1 cellular context compared by ENCODE assay signal in the genomic region with DNA sequence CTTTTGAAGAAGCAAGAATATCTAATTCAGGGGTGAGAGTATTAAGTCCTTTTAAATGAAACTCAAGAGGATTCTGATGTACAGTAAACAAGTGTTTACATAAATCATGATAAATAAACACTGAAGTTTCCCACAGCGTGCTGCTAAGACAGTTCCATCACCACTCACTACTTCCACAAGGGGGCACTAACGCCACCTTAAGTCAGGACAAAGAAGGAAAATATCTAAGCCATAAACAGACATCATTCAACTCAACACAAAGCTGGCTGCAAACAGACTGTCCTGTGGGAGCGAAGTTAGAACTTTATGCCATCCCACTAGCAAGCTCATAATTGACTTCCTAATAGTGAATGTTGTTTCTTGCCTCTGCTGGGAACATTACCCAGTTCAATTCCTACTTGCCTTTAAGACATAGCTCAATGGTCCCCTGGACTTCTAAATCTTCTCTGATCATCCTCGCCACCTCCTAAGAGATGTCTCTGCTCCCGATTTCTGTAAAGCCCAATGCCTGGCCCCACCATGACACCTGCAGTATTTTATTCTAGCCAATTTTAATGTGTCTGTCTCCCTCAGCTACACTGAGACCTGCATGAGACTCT.
A peak's percentile ranks its signal among the peaks of the same experiment; 100 is the strongest.
TF ChIP-seq lines count a peak whose summit lies in the region.

No MANE protein-coding gene starts in this region.

TF ChIP-seq in HepG2, 621 proteins besides CTCF, POLR2A, EP300 and RAD21 (continued from another document and continues in another):
- no peak for TF ChIP-seq TERF1 (CRISPR knock-in tag; IDR thresholded peaks at IDR 0.05)
- TF ChIP-seq E2F1 (CRISPR knock-in tag; IDR thresholded peaks at IDR 0.05) = no peak
- TF ChIP-seq ZNF761 (CRISPR knock-in tag; conservative IDR thresholded peaks at IDR 0.05) = no peak
- no peak for TF ChIP-seq ETV6 (CRISPR knock-in tag; conservative IDR thresholded peaks at IDR 0.05)
- no peak for TF ChIP-seq ZSCAN31 (CRISPR knock-in tag; IDR thresholded peaks at IDR 0.05; ENCODE audit: low read depth)
- TF ChIP-seq ZNF264 (CRISPR knock-in tag; IDR thresholded peaks at IDR 0.05) = no peak
- TF ChIP-seq NFYB (CRISPR knock-in tag; IDR thresholded peaks at IDR 0.05) = no peak
- TF ChIP-seq ZBTB25 (CRISPR knock-in tag; IDR thresholded peaks at IDR 0.05) = 0 out of 2 replicates have a peak, but pooled peaks have one; percentile 16
- TF ChIP-seq RXRB (CRISPR knock-in tag; IDR thresholded peaks at IDR 0.05; ENCODE audit: borderline replicate concordance) = peak; percentile 44; the same call in 1 of the 2 replicates
- TF ChIP-seq ZNF292 (CRISPR knock-in tag; IDR thresholded peaks at IDR 0.05; ENCODE audit: borderline replicate concordance, low read depth) = no peak
- TF ChIP-seq PHF8 (CRISPR knock-in tag; IDR thresholded peaks at IDR 0.05) = no peak
- no peak for TF ChIP-seq AFF4 (CRISPR knock-in tag; IDR thresholded peaks at IDR 0.05)
- no peak for TF ChIP-seq HNRNPLL (IDR thresholded peaks at IDR 0.05; ENCODE audit: low read depth, low read length, poor library complexity, severe bottlenecking)
- no peak for TF ChIP-seq NFE2 (CRISPR knock-in tag; IDR thresholded peaks at IDR 0.05)
- TF ChIP-seq GATAD1 (CRISPR knock-in tag; IDR thresholded peaks at IDR 0.05) = no peak
- 0 out of 2 replicates have a peak, but pooled peaks have one; percentile 31 for TF ChIP-seq FOXA3 (CRISPR knock-in tag; IDR thresholded peaks at IDR 0.05)
- no peak for TF ChIP-seq ZNF496 (CRISPR knock-in tag; IDR thresholded peaks at IDR 0.05; ENCODE audit: insufficient replicate concordance)
- no peak for TF ChIP-seq BATF2 (CRISPR knock-in tag; IDR thresholded peaks at IDR 0.05)
- TF ChIP-seq, protein P1, sequence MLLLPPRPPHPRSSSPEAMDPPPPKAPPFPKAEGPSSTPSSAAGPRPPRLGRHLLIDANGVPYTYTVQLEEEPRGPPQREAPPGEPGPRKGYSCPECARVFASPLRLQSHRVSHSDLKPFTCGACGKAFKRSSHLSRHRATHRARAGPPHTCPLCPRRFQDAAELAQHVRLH (CRISPR knock-in tag; IDR thresholded peaks at IDR 0.05; ENCODE audit: borderline replicate concordance, low read depth) = no peak
- peak; percentile 46; the same call in 1 of the 2 replicates for TF ChIP-seq ELF3 (CRISPR knock-in tag; IDR thresholded peaks at IDR 0.05)
- no peak for TF ChIP-seq JUN (CRISPR knock-in tag; IDR thresholded peaks at IDR 0.05)
- TF ChIP-seq MIXL1 (CRISPR knock-in tag; IDR thresholded peaks at IDR 0.05) = 0 out of 2 replicates have a peak, but pooled peaks have one; percentile 11
- no peak for TF ChIP-seq ZNF768 (CRISPR knock-in tag; IDR thresholded peaks at IDR 0.05)
- TF ChIP-seq, protein P2, sequence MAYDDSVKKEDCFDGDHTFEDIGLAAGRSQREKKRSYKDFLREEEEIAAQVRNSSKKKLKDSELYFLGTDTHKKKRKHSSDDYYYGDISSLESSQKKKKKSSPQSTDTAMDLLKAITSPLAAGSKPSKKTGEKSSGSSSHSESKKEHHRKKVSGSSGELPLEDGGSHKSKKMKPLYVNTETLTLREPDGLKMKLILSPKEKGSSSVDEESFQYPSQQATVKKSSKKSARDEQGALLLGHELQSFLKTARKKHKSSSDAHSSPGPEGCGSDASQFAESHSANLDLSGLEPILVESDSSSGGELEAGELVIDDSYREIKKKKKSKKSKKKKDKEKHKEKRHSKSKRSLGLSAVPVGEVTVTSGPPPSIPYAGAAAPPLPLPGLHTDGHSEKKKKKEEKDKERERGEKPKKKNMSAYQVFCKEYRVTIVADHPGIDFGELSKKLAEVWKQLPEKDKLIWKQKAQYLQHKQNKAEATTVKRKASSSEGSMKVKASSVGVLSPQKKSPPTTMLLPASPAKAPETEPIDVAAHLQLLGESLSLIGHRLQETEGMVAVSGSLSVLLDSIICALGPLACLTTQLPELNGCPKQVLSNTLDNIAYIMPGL (CRISPR knock-in tag; IDR thresholded peaks at IDR 0.05; ENCODE audit: borderline replicate concordance in 1 of 2, low read depth in 1 of 2) = peak in 1 of 2 experiments; percentile 38; a peak in 1 of 4 replicates
- no peak for TF ChIP-seq ZNF160 (CRISPR knock-in tag; IDR thresholded peaks at IDR 0.05)
- TF ChIP-seq ZNF460 (CRISPR knock-in tag; IDR thresholded peaks at IDR 0.05; ENCODE audit: borderline replicate concordance) = no peak
- no peak for TF ChIP-seq TFE3 (CRISPR knock-in tag; IDR thresholded peaks at IDR 0.05)
- TF ChIP-seq, protein P3, sequence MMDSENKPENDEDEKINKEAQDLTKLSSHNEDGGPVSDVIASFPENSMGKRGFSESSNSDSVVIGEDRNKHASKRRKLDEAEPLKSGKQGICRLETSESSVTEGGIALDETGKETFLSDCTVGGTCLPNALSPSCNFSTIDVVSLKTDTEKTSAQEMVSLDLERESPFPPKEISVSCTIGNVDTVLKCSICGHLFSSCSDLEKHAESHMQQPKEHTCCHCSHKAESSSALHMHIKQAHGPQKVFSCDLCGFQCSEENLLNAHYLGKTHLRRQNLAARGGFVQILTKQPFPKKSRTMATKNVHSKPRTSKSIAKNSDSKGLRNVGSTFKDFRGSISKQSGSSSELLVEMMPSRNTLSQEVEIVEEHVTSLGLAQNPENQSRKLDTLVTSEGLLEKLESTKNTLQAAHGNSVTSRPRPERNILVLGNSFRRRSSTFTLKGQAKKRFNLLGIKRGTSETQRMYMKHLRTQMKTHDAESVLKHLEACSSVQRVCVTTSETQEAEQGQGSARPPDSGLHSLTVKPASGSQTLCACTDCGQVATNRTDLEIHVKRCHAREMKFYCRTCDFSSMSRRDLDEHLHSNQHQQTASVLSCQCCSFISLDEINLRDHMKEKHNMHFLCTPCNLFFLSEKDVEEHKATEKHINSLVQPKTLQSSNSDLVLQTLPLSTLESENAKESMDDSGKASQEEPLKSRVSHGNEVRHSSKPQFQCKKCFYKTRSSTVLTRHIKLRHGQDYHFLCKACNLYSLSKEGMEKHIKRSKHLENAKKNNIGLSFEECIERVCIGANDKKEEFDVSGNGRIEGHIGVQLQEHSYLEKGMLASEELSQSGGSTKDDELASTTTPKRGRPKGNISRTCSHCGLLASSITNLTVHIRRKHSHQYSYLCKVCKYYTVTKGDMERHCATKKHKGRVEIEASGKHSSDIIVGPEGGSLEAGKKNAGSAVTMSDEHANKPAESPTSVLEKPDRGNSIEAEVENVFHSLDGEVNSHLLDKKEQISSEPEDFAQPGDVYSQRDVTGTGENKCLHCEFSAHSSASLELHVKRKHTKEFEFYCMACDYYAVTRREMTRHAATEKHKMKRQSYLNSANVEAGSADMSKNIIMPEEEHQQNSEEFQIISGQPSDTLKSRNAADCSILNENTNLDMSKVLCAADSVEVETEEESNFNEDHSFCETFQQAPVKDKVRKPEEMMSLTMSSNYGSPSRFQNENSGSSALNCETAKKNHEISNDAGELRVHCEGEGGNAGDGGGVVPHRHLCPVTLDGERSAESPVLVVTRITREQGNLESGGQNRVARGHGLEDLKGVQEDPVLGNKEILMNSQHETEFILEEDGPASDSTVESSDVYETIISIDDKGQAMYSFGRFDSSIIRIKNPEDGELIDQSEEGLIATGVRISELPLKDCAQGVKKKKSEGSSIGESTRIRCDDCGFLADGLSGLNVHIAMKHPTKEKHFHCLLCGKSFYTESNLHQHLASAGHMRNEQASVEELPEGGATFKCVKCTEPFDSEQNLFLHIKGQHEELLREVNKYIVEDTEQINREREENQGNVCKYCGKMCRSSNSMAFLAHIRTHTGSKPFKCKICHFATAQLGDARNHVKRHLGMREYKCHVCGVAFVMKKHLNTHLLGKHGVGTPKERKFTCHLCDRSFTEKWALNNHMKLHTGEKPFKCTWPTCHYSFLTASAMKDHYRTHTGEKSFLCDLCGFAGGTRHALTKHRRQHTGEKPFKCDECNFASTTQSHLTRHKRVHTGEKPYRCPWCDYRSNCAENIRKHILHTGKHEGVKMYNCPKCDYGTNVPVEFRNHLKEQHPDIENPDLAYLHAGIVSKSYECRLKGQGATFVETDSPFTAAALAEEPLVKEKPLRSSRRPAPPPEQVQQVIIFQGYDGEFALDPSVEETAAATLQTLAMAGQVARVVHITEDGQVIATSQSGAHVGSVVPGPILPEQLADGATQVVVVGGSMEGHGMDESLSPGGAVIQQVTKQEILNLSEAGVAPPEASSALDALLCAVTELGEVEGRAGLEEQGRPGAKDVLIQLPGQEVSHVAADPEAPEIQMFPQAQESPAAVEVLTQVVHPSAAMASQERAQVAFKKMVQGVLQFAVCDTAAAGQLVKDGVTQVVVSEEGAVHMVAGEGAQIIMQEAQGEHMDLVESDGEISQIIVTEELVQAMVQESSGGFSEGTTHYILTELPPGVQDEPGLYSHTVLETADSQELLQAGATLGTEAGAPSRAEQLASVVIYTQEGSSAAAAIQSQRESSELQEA (CRISPR knock-in tag; IDR thresholded peaks at IDR 0.05; ENCODE audit: not compliant biosample characterization) = no peak
- no peak for TF ChIP-seq SOX13 (IDR thresholded peaks at IDR 0.05)
- peak in 1 of 2 experiments; percentile 28; a peak in 1 of 4 replicates for TF ChIP-seq SOX13 (CRISPR knock-in tag; conservative IDR thresholded peaks at IDR 0.05 in 1 of 2, IDR thresholded peaks at IDR 0.05 in 1 of 2)
- TF ChIP-seq ZBTB38 (CRISPR knock-in tag; IDR thresholded peaks at IDR 0.05) = no peak
- TF ChIP-seq ZNF253 (CRISPR knock-in tag; IDR thresholded peaks at IDR 0.05; ENCODE audit: borderline replicate concordance) = no peak
- TF ChIP-seq ZC3H13 (CRISPR knock-in tag; IDR thresholded peaks at IDR 0.05) = no peak
- TF ChIP-seq TBX2 (CRISPR knock-in tag; IDR thresholded peaks at IDR 0.05; ENCODE audit: borderline replicate concordance) = no peak
- no peak for TF ChIP-seq RBM22 (optimal IDR thresholded peaks at IDR 0.05; ENCODE audit: low read length)
- peak; percentile 99 for TF ChIP-seq SMC3 (IDR thresholded peaks at IDR 0.05; ENCODE audit: low read length)
- TF ChIP-seq, protein P4, sequence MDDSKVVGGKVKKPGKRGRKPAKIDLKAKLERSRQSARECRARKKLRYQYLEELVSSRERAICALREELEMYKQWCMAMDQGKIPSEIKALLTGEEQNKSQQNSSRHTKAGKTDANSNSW (CRISPR knock-in tag; IDR thresholded peaks at IDR 0.05; ENCODE audit: borderline replicate concordance) = no peak
- TF ChIP-seq GZF1 (CRISPR knock-in tag; IDR thresholded peaks at IDR 0.05) = no peak
